In the genomic region with DNA sequence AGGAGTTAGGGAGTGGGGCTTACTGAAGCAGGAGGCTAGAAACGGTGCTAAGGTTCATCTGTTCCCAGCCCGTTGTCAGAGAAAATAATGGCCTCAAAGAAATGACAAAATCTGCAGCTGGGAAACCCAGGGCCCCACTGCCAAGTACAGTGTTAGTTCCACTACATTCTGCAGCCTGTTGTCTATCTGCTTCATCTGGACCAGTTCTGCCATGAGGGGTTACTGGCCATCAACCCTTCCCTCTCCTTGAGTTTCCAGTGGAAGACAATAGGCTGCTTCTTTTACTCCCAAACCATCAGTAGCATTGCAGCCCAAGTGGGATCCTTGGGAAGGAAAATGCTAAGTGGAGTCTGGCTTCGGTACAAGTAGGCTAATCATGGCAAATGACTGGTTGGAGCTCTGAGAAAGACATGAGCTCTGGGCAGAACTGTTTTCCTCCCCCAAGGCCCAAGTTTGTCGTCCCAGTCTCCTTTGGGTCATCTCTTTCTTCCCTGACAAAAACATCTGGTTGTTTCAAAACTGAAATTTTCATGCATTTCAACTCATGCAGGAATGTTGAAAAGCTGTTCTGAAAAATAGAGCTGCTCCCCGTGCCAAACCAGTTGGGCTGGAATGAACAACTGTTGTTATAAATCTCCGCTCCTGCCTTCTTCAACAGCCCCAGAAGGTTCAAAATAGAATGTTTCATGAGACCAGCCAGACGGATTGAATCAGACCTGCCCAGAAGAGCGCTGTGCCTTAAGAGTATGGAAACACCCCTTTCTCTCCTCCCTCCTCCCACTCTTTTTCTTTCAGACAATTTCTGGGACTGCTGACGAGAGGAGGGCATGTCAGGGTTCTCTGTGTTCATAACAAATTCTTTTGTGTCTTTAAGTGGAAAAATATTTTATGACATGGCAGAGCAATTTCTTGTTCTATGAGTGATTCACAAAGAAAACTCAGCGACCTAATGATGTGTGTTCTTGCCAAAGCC, we compare ENCODE assay signal across 13 cellular contexts.
A peak's percentile ranks its signal among the peaks of the same experiment; 100 is the strongest.
DNase-seq lines count a peak whose midpoint lies in the region; ATAC-seq and TF ChIP-seq lines count a peak whose summit lies in the region.
"Had no signal": no experiment of that assay in that cellular context is flagged by ENCODE, and none has a peak within 500 bp of the region (broad histone marks: within the 10 kb centered on the region; RNA-seq: fewer than 3 reads in every experiment).

No MANE protein-coding gene starts in this region.

- DNase-seq in Right ventricle myocardium inferior (ENCODE audit: missing footprints) (no peak), right atrium auricular region (ENCODE audit: low spot score) (no peak), fibroblast of peridontal ligament (ENCODE audit: extremely low read depth) (peak; percentile 97), omental fat pad (ENCODE audit: low spot score) (no peak), aorta (peak in 1 of 2 donors; percentile 58)
- no peak for DNase-seq in stimulated activated CD4-positive, alpha-beta T cell treated with anti-CD3 and anti-CD28 coated beads, Interleukin-4, amount 100 ng/mL, for 4 hours
- no peak for DNase-seq in activated CD8-positive, alpha-beta memory T cell treated with anti-CD3 and anti-CD28 coated beads, Interleukin-2, amount 50 U/mL, for 48 hours
- DNase-seq: H9, NCI-H524, nephron progenitor cell had no signal

- H3K27ac ChIP-seq in right atrium auricular region = peak overlapping the region in 1 of 2 donors; percentile 51
- H3K27ac ChIP-seq in aorta (ENCODE audit: low read depth in 1 of 2, low read length in 2 of 2) = peak overlapping the region; percentile 84 to 95
- H3K27ac ChIP-seq: A549, VCaP had no signal

- no peak for TF ChIP-seq CTCF in right atrium auricular region (IDR thresholded peaks at IDR 0.05)
- no peak for TF ChIP-seq CTCF in omental fat pad (IDR thresholded peaks at IDR 0.05)

- 14% methylated on average over 10 of the region's 10 CpGs for WGBS in aorta, 2 donors

- intact Hi-C loops in Right ventricle myocardium inferior (cut with DNase I) (no loop called here), aorta (cut with DNase I) (no loop called here)

- H3K27me3 ChIP-seq in right atrium auricular region (no peaks in the 10 kb centered on the region), aorta (ENCODE audit: control insufficient read depth in 1 of 2, insufficient read depth in 2 of 2, low read length in 1 of 2) (no peaks in the 10 kb centered on the region)

- no peaks in the 10 kb centered on the region for H3K36me3 ChIP-seq in right atrium auricular region
- H3K36me3 ChIP-seq in aorta (ENCODE audit: control insufficient read depth in 1 of 2, insufficient read depth in 2 of 2, low read length in 1 of 2) = no peaks in the 10 kb centered on the region

- H3K9me3 ChIP-seq in right atrium auricular region (no peaks in the 10 kb centered on the region), aorta (ENCODE audit: control insufficient read depth, low read length) (no peaks in the 10 kb centered on the region)
- H3K9me3 ChIP-seq: A549 had no signal

- no peaks in the 10 kb centered on the region for H3K4me1 ChIP-seq in right atrium auricular region
- H3K4me1 ChIP-seq in aorta (ENCODE audit: control insufficient read depth in 1 of 2, insufficient read depth in 2 of 2, low read length in 2 of 2) = peaks cover 0 to 2% of the 10 kb centered on the region in 2 donors
- H3K4me1 ChIP-seq: A549 had no signal

- H3K4me3 ChIP-seq in right atrium auricular region = no peak overlapping the region
- no peak overlapping the region for H3K4me3 ChIP-seq in aorta (ENCODE audit: low read length in 2 of 2)
- H3K4me3 ChIP-seq: A549 had no signal

- ATAC-seq in Right ventricle myocardium inferior (peak; percentile 78), omental fat pad (ENCODE audit: low FRiP score) (peak; percentile 87), aorta (ENCODE audit: low FRiP score) (peak; percentile 88), GM19467 (IDR thresholded peaks at IDR 0.05; ENCODE audit: unreplicated experiment) (no peak)
- ATAC-seq: A549 had no signal
